Comparison of ENCODE assay signal across 19 cellular contexts in genomic region chr13:47126432-47126831, GRCh38.
DNase-seq lines count a peak whose midpoint lies in the region; ATAC-seq and TF ChIP-seq lines count a peak whose summit lies in the region.
"Had no signal": no experiment of that assay in that cellular context is flagged by ENCODE, and none has a peak within 500 bp of the region (broad histone marks: within the 10 kb centered on the region; RNA-seq: fewer than 3 reads in every experiment).

No MANE protein-coding gene starts in this region.

- in situ Hi-C loops in SK-MEL-5 (cut with HindIII; ENCODE audit: low pct_unique_long_range_greater_than_20kb, low sequenced_read_pairs): no loop called here

- H3K27me3 ChIP-seq in esophagus squamous epithelium: peaks cover 0 to 5% (median 0%) of the 10 kb centered on the region in 4 donors
- H3K27me3 ChIP-seq: BLaER1, gastrocnemius medialis, neutrophil, sigmoid colon had no signal

- no peaks in the 10 kb centered on the region for H3K36me3 ChIP-seq in esophagus squamous epithelium
- H3K36me3 ChIP-seq: BLaER1, gastrocnemius medialis, neutrophil, sigmoid colon had no signal

- no peaks in the 10 kb centered on the region for H3K9me3 ChIP-seq in esophagus squamous epithelium
- H3K9me3 ChIP-seq: BLaER1, gastrocnemius medialis, neutrophil, sigmoid colon had no signal

- no peaks in the 10 kb centered on the region for H3K4me1 ChIP-seq in esophagus squamous epithelium
- H3K4me1 ChIP-seq: gastrocnemius medialis had no signal

- WGBS in esophagus squamous epithelium, 2 donors: 60 to 89% methylated on average over 2 of the region's 2 CpGs

- no peak for TF ChIP-seq POLR2A in esophagus squamous epithelium (IDR thresholded peaks at IDR 0.05)

- no peak overlapping the region for H3K27ac ChIP-seq in esophagus squamous epithelium
- H3K27ac ChIP-seq: BLaER1, gastrocnemius medialis, neutrophil, sigmoid colon had no signal

- peak; percentile 19 for DNase-seq in SK-MEL-5 (ENCODE audit: low read depth, low spot score)
- DNase-seq in fibroblast of peridontal ligament (ENCODE audit: extremely low read depth): peak; percentile 27
- peak; percentile 30 for DNase-seq in skeletal muscle cell (ENCODE audit: low read depth)
- no peak for DNase-seq in HK-2 (ENCODE audit: unreplicated experiment)
- no peak for DNase-seq in esophagus squamous epithelium (lab: John Stamatoyannopoulos, UW)
- DNase-seq: DMS 273 treated with DMSO at 0.1 percent for 48 hours, gastrocnemius medialis, midbrain, NCI-H1694, NCI-H524 treated with DMSO at 0.1 percent for 48 hours, sigmoid colon, SW 1271 had no signal

- no peak for ATAC-seq in GM18907 (IDR thresholded peaks at IDR 0.05; ENCODE audit: unreplicated experiment)
- ATAC-seq: gastrocnemius medialis; Panc1; stimulated activated effector memory CD8-positive, alpha-beta T cell treated with anti-CD3 and anti-CD28 coated beads, Interleukin-12 subunit alpha, Interleukin-12 subunit beta, amount 100 ng/mL, for 72 hours; WTC11 had no signal

- H3K4me3 ChIP-seq in skeletal muscle cell (ENCODE audit: low read depth, low read length): no peak overlapping the region
- H3K4me3 ChIP-seq in esophagus squamous epithelium: no peak overlapping the region
- H3K4me3 ChIP-seq: BLaER1, gastrocnemius medialis, sigmoid colon had no signal

- intact Hi-C loops in esophagus squamous epithelium (cut with DNase I): no loop called here

- TF ChIP-seq CTCF in GM12872 (IDR thresholded peaks at IDR 0.05; ENCODE audit: insufficient read depth, low read depth, low read length) (0 out of 3 replicates have a peak, but pooled peaks have one; percentile 17), esophagus squamous epithelium (IDR thresholded peaks at IDR 0.05) (no peak)

Comparison
In these comparisons a context has a peak if more than half of its experiments do, and no peak if none do; other contexts are left out.
1. DNase-seq: peak in SK-MEL-5 (single experiment), fibroblast of peridontal ligament (single experiment) and skeletal muscle cell (single experiment); none in HK-2 (single experiment) and esophagus squamous epithelium (single experiment).